In genomic region chr6:2482773-2483172, GRCh38 we compare ENCODE assay signal across 21 cellular contexts.
DNase-seq lines count a peak whose midpoint lies in the region; ATAC-seq and TF ChIP-seq lines count a peak whose summit lies in the region.
"Had no signal": no experiment of that assay in that cellular context is flagged by ENCODE, and none has a peak within 500 bp of the region (broad histone marks: within the 10 kb centered on the region; RNA-seq: fewer than 3 reads in every experiment).

No MANE protein-coding gene starts in this region.

- peaks cover 3% of the 10 kb centered on the region for H3K36me3 Mint-ChIP-seq in chondrocyte (ENCODE audit: low read depth)
- H3K36me3 Mint-ChIP-seq in type B pancreatic cell = no peaks in the 10 kb centered on the region

- no peak overlapping the region for H3K9ac ChIP-seq in mammary epithelial cell (ENCODE audit: insufficient read depth, low read length)

- no peak for TF ChIP-seq EP300 in tibial nerve (IDR thresholded peaks at IDR 0.05)

- H3K36me3 ChIP-seq in mammary epithelial cell (ENCODE audit: insufficient read depth, low read length) (no peaks in the 10 kb centered on the region), breast epithelium (no peaks in the 10 kb centered on the region), tibial nerve (peaks cover 0 to 11% (median 0%) of the 10 kb centered on the region in 3 donors)

- H3K4me3 ChIP-seq in mammary epithelial cell (replicated peaks in 1 of 3; ENCODE audit: insufficient read depth in 1 of 3, low read depth in 2 of 3, low read length in 3 of 3) (no peak overlapping the region), breast epithelium (no peak overlapping the region), tibial nerve (no peak overlapping the region)

- H3K4me1 Mint-ChIP-seq in chondrocyte (ENCODE audit: low read depth) (peaks cover 33% of the 10 kb centered on the region), type B pancreatic cell (ENCODE audit: unreplicated experiment) (peaks cover 17% of the 10 kb centered on the region)
- H3K4me1 Mint-ChIP-seq: IgD-negative memory B cell, neural crest cell had no signal

- H3K27ac ChIP-seq in mammary epithelial cell (ENCODE audit: insufficient read depth, low read depth, low read length) = no peak overlapping the region
- no peak overlapping the region for H3K27ac ChIP-seq in breast epithelium
- no peak overlapping the region for H3K27ac ChIP-seq in tibial nerve

- no peak overlapping the region for H2AFZ ChIP-seq in mammary epithelial cell (ENCODE audit: low read depth, low read length)

- TF ChIP-seq CTCF in mammary epithelial cell (conservative IDR thresholded peaks at IDR 0.05 in 1 of 2, IDR thresholded peaks at IDR 0.05 in 1 of 2; ENCODE audit: extremely low read depth in 1 of 2, insufficient read depth in 1 of 2, low read depth in 1 of 2, low read length in 2 of 2) (peak; percentile 10 to 18), breast epithelium (IDR thresholded peaks at IDR 0.05) (no peak), chondrocyte (IDR thresholded peaks at IDR 0.05) (peak; percentile 39), type B pancreatic cell (conservative IDR thresholded peaks at IDR 0.05) (peak; percentile 19), tibial nerve (IDR thresholded peaks at IDR 0.05) (no peak)

- DNase-seq in mammary epithelial cell = no peak
- no peak for DNase-seq in breast epithelium (ENCODE audit: low spot score in 2 of 2)
- DNase-seq in NCI-H69 (lab: John Stamatoyannopoulos, UW) = peak; percentile 4
- no peak for DNase-seq in chondrocyte (ENCODE audit: low spot score)
- DNase-seq in type B pancreatic cell (ENCODE audit: extremely low spot score, unreplicated experiment) = no peak
- no peak for DNase-seq in hepatic stellate cell (ENCODE audit: low spot score)
- DNase-seq in tibial nerve (ENCODE audit: low spot score in 2 of 2) = no peak
- DNase-seq: activated CD4-positive, CD25-positive, alpha-beta regulatory T cell; CD4-positive, alpha-beta T cell; dermis blood vessel endothelial cell; DMS79; left colon; MV-4-11; NCI-H2029; NCI-H446; SHP77 treated with DMSO at 0.1 percent for 48 hours; T-helper 2 cell had no signal

- ATAC-seq in HG03135 (IDR thresholded peaks at IDR 0.05; ENCODE audit: unreplicated experiment) = no peak
- ATAC-seq: left colon had no signal

- H3K4me1 ChIP-seq in mammary epithelial cell (ENCODE audit: insufficient read depth, low read length) (peaks cover 5% of the 10 kb centered on the region), breast epithelium (no peaks in the 10 kb centered on the region), tibial nerve (peaks cover 0 to 5% (median 0%) of the 10 kb centered on the region in 4 donors)

- intact Hi-C loops in mammary epithelial cell (cut with micrococcal nuclease) (no loop called here), breast epithelium (cut with DNase I; ENCODE audit: low total_unique reads) (no loop called here)

- H3K9me3 Mint-ChIP-seq in chondrocyte (ENCODE audit: low read depth) = peaks cover 11% of the 10 kb centered on the region
- H3K9me3 Mint-ChIP-seq in type B pancreatic cell = peaks cover 3% of the 10 kb centered on the region

- no peak overlapping the region for H3K4me3 Mint-ChIP-seq in chondrocyte (ENCODE audit: unreplicated experiment)
- no peak overlapping the region for H3K4me3 Mint-ChIP-seq in type B pancreatic cell
- H3K4me3 Mint-ChIP-seq: brain; CD4-positive, alpha-beta T cell; IgD-negative memory B cell; neural crest cell had no signal

- 89% methylated on average over 2 of the region's 2 CpGs for WGBS in mammary epithelial cell (ENCODE audit: low coverage, missing lambda C conversion rate)
- WGBS in tibial nerve, 2 donors = 75 to 85% methylated on average over 2 of the region's 2 CpGs

- H3K27me3 Mint-ChIP-seq in chondrocyte (ENCODE audit: low read depth) = no peaks in the 10 kb centered on the region
- peaks cover 7% of the 10 kb centered on the region for H3K27me3 Mint-ChIP-seq in type B pancreatic cell
- H3K27me3 Mint-ChIP-seq: brain had no signal

- no peaks in the 10 kb centered on the region for H3K79me2 ChIP-seq in mammary epithelial cell (ENCODE audit: insufficient read depth, low read length)

- H3K27ac Mint-ChIP-seq in chondrocyte (ENCODE audit: unreplicated experiment) = no peak overlapping the region
- H3K27ac Mint-ChIP-seq in type B pancreatic cell = no peak overlapping the region
- H3K27ac Mint-ChIP-seq: brain; CD4-positive, alpha-beta T cell; IgD-negative memory B cell had no signal

- TF ChIP-seq POLR2A in breast epithelium (IDR thresholded peaks at IDR 0.05) (no peak), tibial nerve (IDR thresholded peaks at IDR 0.05) (no peak)

- no peak overlapping the region for H3K4me2 ChIP-seq in mammary epithelial cell (ENCODE audit: insufficient read depth, low read depth, low read length)

- H3K9me3 ChIP-seq in mammary epithelial cell (replicated peaks; ENCODE audit: insufficient read depth, low read length) (peaks cover 14% of the 10 kb centered on the region), breast epithelium (no peaks in the 10 kb centered on the region), tibial nerve (peaks cover 0 to 15% (median 0%) of the 10 kb centered on the region in 4 donors)

- H3K27me3 ChIP-seq in mammary epithelial cell (ENCODE audit: insufficient read depth, low read length) = no peaks in the 10 kb centered on the region
- H3K27me3 ChIP-seq in breast epithelium = no peaks in the 10 kb centered on the region
- no peaks in the 10 kb centered on the region for H3K27me3 ChIP-seq in tibial nerve

- dilution Hi-C loops in mammary epithelial cell (cut with HindIII; ENCODE audit: low sequenced_read_pairs) = no loop called here

- H4K20me1 ChIP-seq in mammary epithelial cell (ENCODE audit: insufficient read depth, low read length) = no peaks in the 10 kb centered on the region

- CTCF ChIA-PET in mammary epithelial cell (lab: Charles Lee; ENCODE audit: low non-redundant PET) = no interaction called here

- in situ Hi-C loops in mammary epithelial cell (cut with MboI; ENCODE audit: low sequenced_read_pairs in 2 of 2) = no loop called here

- BruUV-seq in mammary epithelial cell (replicated peaks; lab: Mats Ljungman, UMichigan) = no TSS peak

Comparison
In these comparisons a context has a peak if more than half of its experiments do, and no peak if none do; other contexts are left out.
1. CTCF ChIP-seq: peak in mammary epithelial cell (2 of 2), chondrocyte (single experiment) and type B pancreatic cell (single experiment); none in breast epithelium (0 of 3) and tibial nerve (0 of 5).